33 cellular contexts compared by ENCODE assay signal in the genomic region with DNA sequence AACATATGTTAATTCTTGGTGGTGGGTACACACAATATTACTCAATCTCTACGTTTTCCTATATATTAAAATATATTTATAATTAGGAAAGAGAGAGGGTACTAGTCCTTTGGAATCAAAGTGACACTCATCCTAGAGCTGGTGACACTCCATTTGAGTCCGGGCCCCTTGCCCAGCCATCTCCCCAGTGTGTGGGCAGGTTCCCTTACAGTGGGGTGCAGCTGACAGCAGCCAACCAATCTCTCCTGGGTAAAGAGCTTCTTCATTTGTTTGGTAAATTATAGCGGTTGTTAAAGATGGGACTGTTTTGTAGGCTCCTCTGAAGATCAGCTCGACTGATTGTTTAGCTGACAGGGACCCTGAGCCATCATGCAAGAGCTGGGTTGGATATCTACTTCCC. TPM values are rescaled to one million over a fixed set of nuclear protein-coding genes. Genes with fewer than 3 reads are reported as not detected.
"Had no signal": no experiment of that assay in that cellular context is flagged by ENCODE, and none has a peak within 500 bp of the region (broad histone marks: within the 10 kb centered on the region; RNA-seq: fewer than 3 reads in every experiment).

No MANE protein-coding gene starts in this region.

- H3K27ac ChIP-seq: neutrophil, ovary, parathyroid adenoma, psoas muscle, skin epidermis, spleen, suprapubic skin, thoracic aorta, thyroid gland, tibial nerve, upper lobe of right lung, uterus had no signal

- ATAC-seq: naive thymus-derived CD8-positive, alpha-beta T cell; natural killer cell treated with Interleukin-12 subunit alpha and Interleukin-12 subunit beta and Interleukin-15 and Interleukin-18, amount 100 ng/mL, for 72 hours; psoas muscle; right cardiac atrium; sciatic nerve; stimulated activated memory B cell treated with anti-CD40 and anti-IgM and Interleukin-4, amounts not matched to agents 10 μg/mL and 1 μg/mL and 100 μg/mL, for 72 hours; stimulated activated naive CD8-positive, alpha-beta T cell treated with anti-CD3 and anti-CD28 coated beads, Interleukin-15, amount 100 ng/mL, for 72 hours; stimulated activated naive CD8-positive, alpha-beta T cell treated with anti-CD3 and anti-CD28 coated beads, Interleukin-15, Interleukin-2, amounts not matched to agents 100 U/mL and 50 U/mL, for 24 hours; upper lobe of right lung had no signal

- H3K27me3 Mint-ChIP-seq: naive thymus-derived CD8-positive, alpha-beta T cell; stimulated activated naive CD8-positive, alpha-beta T cell treated with anti-CD3 and anti-CD28 coated beads, Interleukin-15, amount 100 ng/mL, for 72 hours; type B pancreatic cell had no signal

- DNase-seq: naive B cell; naive thymus-derived CD8-positive, alpha-beta T cell; nephron progenitor cell; nucleus accumbens; ovary; psoas muscle; right cardiac atrium; spleen; stimulated activated CD4-positive, alpha-beta T cell treated with anti-CD3 and anti-CD28 coated beads, Interleukin-12 subunit alpha, Interleukin-12 subunit beta, amount 100 ng/mL, for 4 hours; stimulated activated CD4-positive, alpha-beta T cell treated with anti-CD3 and anti-CD28 coated beads, Interleukin-1b, Interleukin-23, amount 100 ng/mL, for 48 hours; stimulated activated CD4-positive, alpha-beta T cell treated with anti-CD3 and anti-CD28 coated beads, Interleukin-4, amount 100 ng/mL, for 1 hour; stimulated activated CD4-positive, alpha-beta T cell treated with anti-CD3 and anti-CD28 coated beads, Interleukin-4, amount 100 ng/mL, for 4 hours; stimulated activated CD8-positive, alpha-beta memory T cell treated with anti-CD3 and anti-CD28 coated beads, Interleukin-4, amount 100 ng/mL, for 48 hours; stimulated activated naive CD4-positive, alpha-beta T cell; stimulated activated naive CD8-positive, alpha-beta T cell treated with anti-CD3 and anti-CD28 coated beads, Interleukin-15, amount 100 ng/mL, for 72 hours; stimulated activated naive CD8-positive, alpha-beta T cell treated with anti-CD3 and anti-CD28 coated beads, Interleukin-15, Interleukin-2, amounts not matched to agents 100 U/mL and 50 U/mL, for 24 hours; substantia nigra; thyroid gland; upper lobe of right lung; uterus had no signal

- H3K79me2 ChIP-seq: parathyroid adenoma had no signal

- H3K36me3 Mint-ChIP-seq: naive B cell; natural killer cell treated with Interleukin-12 subunit alpha and Interleukin-12 subunit beta and Interleukin-15 and Interleukin-18, amount 100 ng/mL, for 72 hours; type B pancreatic cell had no signal

- H2AFZ ChIP-seq: parathyroid adenoma had no signal

- H3K9me3 Mint-ChIP-seq: natural killer cell treated with Interleukin-12 subunit alpha and Interleukin-12 subunit beta and Interleukin-15 and Interleukin-18, amount 100 ng/mL, for 72 hours; stimulated activated memory B cell treated with anti-CD40 and anti-IgM and Interleukin-4, amounts not matched to agents 10 μg/mL and 1 μg/mL and 100 μg/mL, for 72 hours; stimulated activated naive CD8-positive, alpha-beta T cell treated with anti-CD3 and anti-CD28 coated beads, Interleukin-15, amount 100 ng/mL, for 72 hours had no signal

- H3K9ac ChIP-seq: parathyroid adenoma had no signal

- H3K4me3 ChIP-seq: ovary, psoas muscle, skin epidermis, smooth muscle cell, spleen, suprapubic skin, thoracic aorta, thyroid gland, tibial nerve, upper lobe of right lung, uterus had no signal

- H3K36me3 ChIP-seq: neutrophil, ovary, spleen, suprapubic skin, thoracic aorta, thyroid gland, tibial nerve, upper lobe of right lung, uterus had no signal

- H3K27me3 ChIP-seq: neutrophil, ovary, spleen, suprapubic skin, thyroid gland, tibial nerve, upper lobe of right lung, uterus had no signal

- H3K4me1 Mint-ChIP-seq: naive B cell; naive thymus-derived CD8-positive, alpha-beta T cell; stimulated activated memory B cell treated with anti-CD40 and anti-IgM and Interleukin-4, amounts not matched to agents 10 μg/mL and 1 μg/mL and 100 μg/mL, for 72 hours; stimulated activated naive CD8-positive, alpha-beta T cell treated with anti-CD3 and anti-CD28 coated beads, Interleukin-15, amount 100 ng/mL, for 72 hours had no signal

- H3K4me2 ChIP-seq: smooth muscle cell had no signal

- H3K9me3 ChIP-seq: neutrophil, ovary, psoas muscle, spleen, suprapubic skin, thoracic aorta, thyroid gland, upper lobe of right lung, uterus had no signal

- H3K27ac Mint-ChIP-seq: natural killer cell treated with Interleukin-12 subunit alpha and Interleukin-12 subunit beta and Interleukin-15 and Interleukin-18, amount 100 ng/mL, for 72 hours; nephron progenitor cell; progenitor cell of endocrine pancreas; stimulated activated memory B cell treated with anti-CD40 and anti-IgM and Interleukin-4, amounts not matched to agents 10 μg/mL and 1 μg/mL and 100 μg/mL, for 72 hours; stimulated activated naive CD8-positive, alpha-beta T cell treated with anti-CD3 and anti-CD28 coated beads, Interleukin-15, amount 100 ng/mL, for 72 hours; type B pancreatic cell had no signal

- H3K4me3 Mint-ChIP-seq: naive B cell; naive thymus-derived CD8-positive, alpha-beta T cell; natural killer cell treated with Interleukin-12 subunit alpha and Interleukin-12 subunit beta and Interleukin-15 and Interleukin-18, amount 100 ng/mL, for 72 hours; nephron progenitor cell; neural crest cell; stimulated activated memory B cell treated with anti-CD40 and anti-IgM and Interleukin-4, amounts not matched to agents 10 μg/mL and 1 μg/mL and 100 μg/mL, for 72 hours; stimulated activated naive CD8-positive, alpha-beta T cell treated with anti-CD3 and anti-CD28 coated beads, Interleukin-15, amount 100 ng/mL, for 72 hours; type B pancreatic cell had no signal

- H3K4me1 ChIP-seq: parathyroid adenoma, psoas muscle, spleen, suprapubic skin, thyroid gland, tibial nerve, upper lobe of right lung, uterus had no signal

RNA-seq across cellular contexts. Expression of gene RGCC, which starts 37.2 kb away (rescaled TPM):
- total RNA-seq: progenitor cell of endocrine pancreas had no signal
